Comparison of ENCODE assay signal across 24 cellular contexts in the genomic region with DNA sequence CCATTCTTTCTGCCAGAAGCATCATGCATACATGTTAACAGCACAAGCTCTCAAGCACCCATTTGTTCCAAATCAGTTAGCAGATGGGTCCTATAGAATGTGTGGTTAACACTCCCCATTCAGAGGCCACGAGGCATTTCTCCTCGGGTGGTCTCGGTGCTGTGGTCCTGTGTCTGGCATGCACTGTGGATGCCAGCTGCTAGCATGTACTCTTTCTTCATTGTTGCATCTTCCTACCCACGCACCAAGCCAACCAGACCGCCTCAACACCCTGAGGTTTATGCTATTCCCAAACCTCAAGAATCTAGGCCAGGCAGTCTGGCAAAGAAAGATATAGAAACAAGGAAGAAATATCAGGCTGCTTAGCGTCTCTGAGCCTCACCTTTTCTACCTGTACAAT. TPM values are rescaled to one million over a fixed set of nuclear protein-coding genes. Genes with fewer than 3 reads are reported as not detected.
DNase-seq lines count a peak whose midpoint lies in the region; ATAC-seq, FAIRE-seq and TF ChIP-seq lines count a peak whose summit lies in the region.
"Had no signal": no experiment of that assay in that cellular context is flagged by ENCODE, and none has a peak within 500 bp of the region (broad histone marks: within the 10 kb centered on the region; RNA-seq: fewer than 3 reads in every experiment).

No MANE protein-coding gene starts in this region.

- H3K27ac Mint-ChIP-seq in MCF 10A (ENCODE audit: low read depth, unreplicated experiment), result no peak overlapping the region
- no peak overlapping the region for H3K27ac Mint-ChIP-seq in activated CD8-positive, alpha-beta T cell treated with anti-CD3 and anti-CD28 coated beads, Interleukin-2, amount 10 ng/mL, durations not matched to agents 7 days and 5 days
- H3K27ac Mint-ChIP-seq: activated CD4-positive, alpha-beta T cell treated with anti-CD3 and anti-CD28 coated beads, Interleukin-2, amount 10 ng/mL, durations not matched to agents 7 days and 5 days had no signal

- no peak overlapping the region for H2BK120ac ChIP-seq in neuronal stem cell (ENCODE audit: low read depth, low read length)

- no peak overlapping the region for H3K23ac ChIP-seq in neuronal stem cell (ENCODE audit: low read depth, low read length, poor library complexity)

- H3K4me3 Mint-ChIP-seq in MCF 10A (ENCODE audit: unreplicated experiment), result no peak overlapping the region
- H3K4me3 Mint-ChIP-seq in activated CD8-positive, alpha-beta T cell treated with anti-CD3 and anti-CD28 coated beads, Interleukin-2, amount 10 ng/mL, durations not matched to agents 7 days and 5 days, result no peak overlapping the region
- H3K4me3 Mint-ChIP-seq: activated CD4-positive, alpha-beta T cell treated with anti-CD3 and anti-CD28 coated beads, Interleukin-2, amount 10 ng/mL, durations not matched to agents 7 days and 5 days had no signal

- H3K9me3 Mint-ChIP-seq in MCF 10A (ENCODE audit: unreplicated experiment), result no peaks in the 10 kb centered on the region
- no peaks in the 10 kb centered on the region for H3K9me3 Mint-ChIP-seq in activated CD8-positive, alpha-beta T cell treated with anti-CD3 and anti-CD28 coated beads, Interleukin-2, amount 10 ng/mL, durations not matched to agents 7 days and 5 days (ENCODE audit: insufficient read depth)
- H3K9me3 Mint-ChIP-seq: activated CD4-positive, alpha-beta T cell treated with anti-CD3 and anti-CD28 coated beads, Interleukin-2, amount 10 ng/mL, durations not matched to agents 7 days and 5 days had no signal

- intact Hi-C loops in breast epithelium (cut with DNase I; ENCODE audit: low total_unique reads) (loop anchor here (10.0 kb wide), 1 partner anchor 922 kb away; no protein-coding TSS in a partner anchor), MCF 10A (cut with micrococcal nuclease) (no loop called here), endothelial cell of umbilical vein (cut with micrococcal nuclease) (loop anchor here (2.0 kb wide), 1 partner anchor 26 kb away; no protein-coding TSS in a partner anchor)

- H3K9me3 ChIP-seq in breast epithelium, result peaks cover 3 to 7% of the 10 kb centered on the region in 2 donors
- H3K9me3 ChIP-seq in endothelial cell of umbilical vein (replicated peaks; ENCODE audit: control insufficient read depth, insufficient read depth, low read length), result no peaks in the 10 kb centered on the region
- H3K9me3 ChIP-seq in neuronal stem cell (replicated peaks in 1 of 2; ENCODE audit: control insufficient read depth in 2 of 2, insufficient read depth in 1 of 2, low read depth in 1 of 2, low read length in 2 of 2), result peaks cover 0 to 2% of the 10 kb centered on the region in 2 donors
- H3K9me3 ChIP-seq: neutrophil had no signal

- H3K4me3 ChIP-seq in breast epithelium, result no peak overlapping the region
- no peak overlapping the region for H3K4me3 ChIP-seq in endothelial cell of umbilical vein (replicated peaks in 1 of 3; ENCODE audit: insufficient read depth in 1 of 3, low read depth in 1 of 3, low read length in 3 of 3)
- no peak overlapping the region for H3K4me3 ChIP-seq in neuronal stem cell (ENCODE audit: low read length in 2 of 2)
- H3K4me3 ChIP-seq: GM23248 had no signal

- dilution Hi-C loops in endothelial cell of umbilical vein (cut with MboI; ENCODE audit: extremely low pct_ligation_motif_present, low sequenced_read_pairs), result no loop called here

- BruUV-seq in MCF 10A (replicated peaks; lab: Mats Ljungman, UMichigan), result no TSS peak
- no TSS peak for BruUV-seq in endothelial cell of umbilical vein (replicated peaks; lab: Mats Ljungman, UMichigan)

- H3K27me3 Mint-ChIP-seq in MCF 10A (ENCODE audit: insufficient read depth, unreplicated experiment), result no peaks in the 10 kb centered on the region
- H3K27me3 Mint-ChIP-seq in activated CD8-positive, alpha-beta T cell treated with anti-CD3 and anti-CD28 coated beads, Interleukin-2, amount 10 ng/mL, durations not matched to agents 7 days and 5 days (ENCODE audit: low read depth), result no peaks in the 10 kb centered on the region
- H3K27me3 Mint-ChIP-seq: activated CD4-positive, alpha-beta T cell treated with anti-CD3 and anti-CD28 coated beads, Interleukin-2, amount 10 ng/mL, durations not matched to agents 7 days and 5 days had no signal

- H3K79me2 ChIP-seq in endothelial cell of umbilical vein (ENCODE audit: control insufficient read depth, insufficient read depth, low read length), result no peaks in the 10 kb centered on the region

- CTCF ChIA-PET in MCF 10A (lab: Yijun Ruan, JAX), result no interaction called here
- CTCF ChIA-PET in endothelial cell of umbilical vein (lab: Charles Lee), result interaction anchor here (0.7 to 2.0 kb wide), 8 partner anchors 12 to 143 kb away, joined by 3 to 22 read pairs (median 5); partner anchors contain the start of gene ERCC4
- CTCF ChIA-PET in activated CD8-positive, alpha-beta T cell treated with anti-CD3 and anti-CD28 coated beads, Interleukin-2, amount 10 ng/mL, durations not matched to agents 7 days and 5 days (lab: Charles Lee), result no interaction called here

- TF ChIP-seq CTCF in breast epithelium (IDR thresholded peaks at IDR 0.05) (no peak), MCF 10A (IDR thresholded peaks at IDR 0.05; ENCODE audit: unreplicated experiment) (no peak), endothelial cell of umbilical vein (IDR thresholded peaks at IDR 0.05; ENCODE audit: extremely low read depth in 1 of 2, insufficient read depth in 1 of 2, low read depth in 1 of 2, low read length in 2 of 2) (no peak)

- H3K4ac ChIP-seq in neuronal stem cell (ENCODE audit: low read length), result no peak overlapping the region

- POLR2A ChIA-PET in MCF 10A (lab: Yijun Ruan, JAX) (no interaction called here), endothelial cell of umbilical vein (lab: Charles Lee) (interaction anchor here (0.8 to 1.7 kb wide), 3 partner anchors 11 to 123 kb away, joined by 3 to 29 read pairs (median 3); partner anchors contain the start of gene ERCC4)
- POLR2A ChIA-PET in activated CD8-positive, alpha-beta T cell treated with anti-CD3 and anti-CD28 coated beads, Interleukin-2, amount 10 ng/mL, durations not matched to agents 7 days and 5 days (lab: Charles Lee), result no interaction called here

- H3K27ac ChIP-seq in breast epithelium (peak overlapping the region; percentile 61 to 67), endothelial cell of umbilical vein (ENCODE audit: insufficient read depth, low read depth, low read length) (peak overlapping the region; percentile 56), neuronal stem cell (replicated peaks; ENCODE audit: low read length) (no peak overlapping the region), temporal lobe (ENCODE audit: low read depth, low read length) (peak overlapping the region; percentile 66)
- H3K27ac ChIP-seq: 22Rv1, GM23248, neutrophil had no signal

- H3K4me2 ChIP-seq in endothelial cell of umbilical vein (ENCODE audit: insufficient read depth, low read length), result no peak overlapping the region
- no peak overlapping the region for H3K4me2 ChIP-seq in neuronal stem cell (ENCODE audit: insufficient read depth, low read length, poor library complexity, severe bottlenecking)

- DNase-seq in breast epithelium (ENCODE audit: low spot score in 2 of 2), result no peak
- no peak for DNase-seq in MCF 10A (ENCODE audit: unreplicated experiment)
- DNase-seq in endothelial cell of umbilical vein (ENCODE audit: low read depth, low spot score), result no peak
- no peak for DNase-seq in neuronal stem cell (ENCODE audit: low spot score)
- no peak for DNase-seq in activated CD8-positive, alpha-beta T cell treated with anti-CD3 and anti-CD28 coated beads, Interleukin-2, amount 10 ng/mL, durations not matched to agents 7 days and 5 days
- DNase-seq in T-helper 9 cell, result no peak
- no peak for DNase-seq in ecto neural progenitor cell (ENCODE audit: low spot score)
- DNase-seq: activated CD4-positive, alpha-beta T cell treated with anti-CD3 and anti-CD28 coated beads, Interleukin-2, amount 10 ng/mL, durations not matched to agents 7 days and 5 days; activated naive CD4-positive, alpha-beta T cell treated with Interleukin-2 at 50 U/mL for 16 hours; Calu3; cortex of kidney; GM23248; KG1; mesenchymal stem cell; MM.1S; NCI-H1417; NCI-H2029 treated with DMSO at 0.1 percent for 48 hours; NCI-H226; NCI-H69; SIG-M5; stimulated activated CD4-positive, alpha-beta T cell treated with anti-CD3 and anti-CD28 coated beads, Interleukin-2, amount 100 ng/mL, for 24 hours had no signal

- no peak overlapping the region for H2AFZ ChIP-seq in endothelial cell of umbilical vein (ENCODE audit: low read depth, low read length)
- H2AFZ ChIP-seq in neuronal stem cell (ENCODE audit: low read length), result no peak overlapping the region
- H2AFZ ChIP-seq: GM23248 had no signal

- H3K4me1 ChIP-seq in breast epithelium (no peaks in the 10 kb centered on the region), endothelial cell of umbilical vein (ENCODE audit: control insufficient read depth, extremely low read depth, insufficient read depth, low read length) (peaks cover 21% of the 10 kb centered on the region), neuronal stem cell (ENCODE audit: control insufficient read depth in 2 of 2, insufficient read depth in 1 of 2, low read depth in 1 of 2, low read length in 2 of 2) (peaks cover 0 to 3% of the 10 kb centered on the region in 2 donors)

- H3K9me1 ChIP-seq in endothelial cell of umbilical vein (replicated peaks; ENCODE audit: control insufficient read depth, extremely low read depth, insufficient read depth, low read length), result no peaks in the 10 kb centered on the region

- no peak overlapping the region for H2BK12ac ChIP-seq in neuronal stem cell (ENCODE audit: low read length)

- no peak overlapping the region for H4K8ac ChIP-seq in neuronal stem cell (ENCODE audit: low read depth, low read length)

- no CpG with 5 or more reads among the region's 6 CpGs for WGBS in neuronal stem cell (ENCODE audit: extremely low coverage in 2 of 2, insufficient read length in 2 of 2, insufficient replicate concordance in 1 of 2), 2 donors

- H3K36me3 Mint-ChIP-seq in MCF 10A (ENCODE audit: insufficient read depth, unreplicated experiment), result no peaks in the 10 kb centered on the region
- H3K36me3 Mint-ChIP-seq in activated CD8-positive, alpha-beta T cell treated with anti-CD3 and anti-CD28 coated beads, Interleukin-2, amount 10 ng/mL, durations not matched to agents 7 days and 5 days (ENCODE audit: low read depth), result no peaks in the 10 kb centered on the region

- no peaks in the 10 kb centered on the region for H4K20me1 ChIP-seq in endothelial cell of umbilical vein (replicated peaks; ENCODE audit: control insufficient read depth, extremely low read depth, insufficient read depth, low read length)

- no peak overlapping the region for H4K91ac ChIP-seq in neuronal stem cell (ENCODE audit: low read depth, low read length, poor library complexity)

- H3K36me3 ChIP-seq in breast epithelium, result no peaks in the 10 kb centered on the region
- H3K36me3 ChIP-seq in endothelial cell of umbilical vein (ENCODE audit: control insufficient read depth in 2 of 2, extremely low read depth in 1 of 2, insufficient read depth in 2 of 2, low read length in 2 of 2), result no peaks in the 10 kb centered on the region
- no peaks in the 10 kb centered on the region for H3K36me3 ChIP-seq in neuronal stem cell (replicated peaks in 1 of 2; ENCODE audit: control insufficient read depth in 2 of 2, insufficient read depth in 2 of 2, low read length in 2 of 2)
- H3K36me3 ChIP-seq: neutrophil had no signal

- no peak overlapping the region for H2AK5ac ChIP-seq in neuronal stem cell (ENCODE audit: low read depth, low read length)

- TF ChIP-seq POLR2A in breast epithelium (IDR thresholded peaks at IDR 0.05), result no peak
- TF ChIP-seq POLR2A in endothelial cell of umbilical vein (IDR thresholded peaks at IDR 0.05; ENCODE audit: low read depth, low read length), result no peak

- peak overlapping the region; percentile 2 for H3K9ac ChIP-seq in endothelial cell of umbilical vein (replicated peaks; ENCODE audit: extremely low read depth, insufficient read depth, low read length)
- H3K9ac ChIP-seq in neuronal stem cell (ENCODE audit: low read depth, low read length, poor library complexity), result no peak overlapping the region
- H3K9ac ChIP-seq: GM23248 had no signal

- no peak overlapping the region for H2BK15ac ChIP-seq in neuronal stem cell (ENCODE audit: low read length)

- no peaks in the 10 kb centered on the region for H3K27me3 ChIP-seq in breast epithelium
- no peaks in the 10 kb centered on the region for H3K27me3 ChIP-seq in endothelial cell of umbilical vein (ENCODE audit: control insufficient read depth in 2 of 2, insufficient read depth in 2 of 2, low read length in 2 of 2)
- peaks cover 0 to 5% (median 0%) of the 10 kb centered on the region in 3 experiments for H3K27me3 ChIP-seq in neuronal stem cell (ENCODE audit: control insufficient read depth in 3 of 3, insufficient read depth in 3 of 3, low read depth in 1 of 3, low read length in 3 of 3)

- H3K18ac ChIP-seq in neuronal stem cell (ENCODE audit: low read length), result peak overlapping the region; percentile 5

- ATAC-seq in activated CD8-positive, alpha-beta T cell treated with anti-CD3 and anti-CD28 coated beads, Interleukin-2, amount 10 ng/mL, durations not matched to agents 7 days and 5 days, result no peak

- no peak overlapping the region for H3K14ac ChIP-seq in neuronal stem cell (ENCODE audit: low read length)

- no peak for FAIRE-seq in endothelial cell of umbilical vein (lab: Jason Lieb, UNC)

- H3K4me1 Mint-ChIP-seq in MCF 10A (ENCODE audit: insufficient read depth, unreplicated experiment), result no peaks in the 10 kb centered on the region
- no peaks in the 10 kb centered on the region for H3K4me1 Mint-ChIP-seq in activated CD8-positive, alpha-beta T cell treated with anti-CD3 and anti-CD28 coated beads, Interleukin-2, amount 10 ng/mL, durations not matched to agents 7 days and 5 days (ENCODE audit: low read depth)

- no peaks in the 10 kb centered on the region for H3K79me1 ChIP-seq in neuronal stem cell (ENCODE audit: low read depth, low read length)

- no peak overlapping the region for H2BK5ac ChIP-seq in neuronal stem cell (ENCODE audit: low read length)

RNA-seq across cellular contexts. Expression of gene MRTFB, which starts 27.8 kb away (rescaled TPM):
- total RNA-seq in breast epithelium (100 to 1,000 TPM in 1 of 3 donors, 10 to 100 TPM in 2; 49.9 to 115 (median 83.6) TPM), MCF 10A (2022) (30.0 and 33.3 TPM in 2 replicates), endothelial cell of umbilical vein (49.5 and 50.2 TPM in 2 replicates), temporal lobe (36.9 TPM)
- 19.6 and 23.5 TPM in 2 replicates for polyA plus RNA-seq in endothelial cell of umbilical vein
- polyA plus RNA-seq in endothelial cell of umbilical vein (2011; cell fraction: cytosol; rRNA removed), result 12.9 and 13.3 TPM in 2 replicates
- 58.0 and 59.5 TPM in 2 replicates for polyA plus RNA-seq in endothelial cell of umbilical vein (2011; cell fraction: nucleus; rRNA removed)
- polyA plus RNA-seq in endothelial cell of umbilical vein (2012), result 13.4 and 15.8 TPM in 2 replicates
- 63.0 and 64.6 TPM in 2 replicates for polyA minus RNA-seq in endothelial cell of umbilical vein
- 10.5 TPM for polyA minus RNA-seq in endothelial cell of umbilical vein (2011; cell fraction: cytosol; rRNA and poly(A)+ RNA removed)
- 98.7 and 137 TPM in 2 replicates for polyA minus RNA-seq in endothelial cell of umbilical vein (2011; cell fraction: nucleus; rRNA and poly(A)+ RNA removed)
- polyA plus RNA-seq in neuronal stem cell (2013, experiment 1 of 2), result 19.2 TPM
- 19.8 TPM for polyA plus RNA-seq in neuronal stem cell (2013, experiment 2 of 2)
- 10 to 100 TPM; 15.5 to 16.6 TPM for total RNA-seq in activated CD8-positive, alpha-beta T cell treated with anti-CD3 and anti-CD28 coated beads, Interleukin-2, amount 10 ng/mL, durations not matched to agents 7 days and 5 days
